In the genomic region with DNA sequence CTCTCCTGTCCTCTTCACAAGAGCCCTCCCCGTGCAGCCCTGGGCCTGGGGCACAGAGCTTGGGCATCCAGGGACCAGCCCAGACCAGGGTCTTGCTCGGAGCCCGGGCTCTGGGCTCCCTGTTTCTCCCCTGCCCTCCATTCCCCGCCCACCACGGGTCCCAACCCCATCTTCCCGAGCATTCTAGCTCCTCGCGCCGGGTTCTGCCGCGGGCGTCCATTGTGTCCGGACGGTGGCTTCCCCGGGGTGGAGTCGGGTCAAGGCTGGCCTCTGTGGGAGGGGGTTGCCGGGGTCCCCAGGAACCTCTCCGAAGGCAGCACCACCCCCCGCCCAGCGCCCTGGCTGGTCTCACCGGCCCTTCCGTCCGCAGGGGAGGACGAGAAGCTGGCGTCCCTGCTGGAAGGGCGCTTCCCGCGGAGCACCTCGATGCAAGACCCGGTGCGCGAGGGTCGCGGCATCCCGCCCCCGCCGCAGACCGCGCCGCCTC, we compare ENCODE assay signal across 19 cellular contexts. TPM values are rescaled to one million over a fixed set of nuclear protein-coding genes. Genes with fewer than 3 reads are reported as not detected.
DNase-seq lines count a peak whose midpoint lies in the region; TF ChIP-seq lines count a peak whose summit lies in the region.
"Had no signal": no experiment of that assay in that cellular context is flagged by ENCODE, and none has a peak within 500 bp of the region (broad histone marks: within the 10 kb centered on the region; RNA-seq: fewer than 3 reads in every experiment).

No MANE protein-coding gene starts in this region.

- no peak overlapping the region for H3K18ac ChIP-seq in trophoblast cell (ENCODE audit: low read length)

- H3K4me1 ChIP-seq in HUES64 (ENCODE audit: insufficient read depth, low read length) (no peaks in the 10 kb centered on the region), iPS-18a (ENCODE audit: control insufficient read depth, low read depth, low read length) (no peaks in the 10 kb centered on the region), trophoblast cell (ENCODE audit: control insufficient read depth in 1 of 2, insufficient read depth in 2 of 2, low read length in 2 of 2) (no peaks in the 10 kb centered on the region)
- H3K4me1 ChIP-seq: BE2C, SJCRH30 had no signal

- no peak overlapping the region for H4K8ac ChIP-seq in trophoblast cell (ENCODE audit: low read depth, low read length)

- H3K79me1 ChIP-seq in trophoblast cell (ENCODE audit: low read length) = no peaks in the 10 kb centered on the region

- no peak overlapping the region for H2BK12ac ChIP-seq in trophoblast cell (ENCODE audit: low read length)

- H3K36me3 ChIP-seq in HUES64 (ENCODE audit: insufficient read depth, low read length) (no peaks in the 10 kb centered on the region), iPS-18a (ENCODE audit: control insufficient read depth, low read depth, low read length) (no peaks in the 10 kb centered on the region), trophoblast cell (ENCODE audit: control insufficient read depth in 1 of 2, insufficient read depth in 2 of 2, low read length in 2 of 2) (no peaks in the 10 kb centered on the region)
- H3K36me3 ChIP-seq: BE2C, SJCRH30 had no signal

- WGBS in HUES64 = 7% methylated on average over 40 of the region's 40 CpGs
- WGBS in trophoblast cell (ENCODE audit: extremely low coverage, insufficient coverage, insufficient read length) = no CpG with 5 or more reads among the region's 40 CpGs

- H3K79me2 ChIP-seq in trophoblast cell (ENCODE audit: control insufficient read depth, insufficient read depth, low read length, poor library complexity) = no peaks in the 10 kb centered on the region

- no peak overlapping the region for H2AFZ ChIP-seq in trophoblast cell (ENCODE audit: insufficient read depth, low read length, poor library complexity)

- H2BK120ac ChIP-seq in trophoblast cell (ENCODE audit: insufficient read depth, low read length, poor library complexity) = no peak overlapping the region

- H3K27me3 ChIP-seq in HUES64 (ENCODE audit: insufficient read depth, low read length) (peaks cover 57% of the 10 kb centered on the region), iPS-18a (ENCODE audit: control insufficient read depth, insufficient read depth, low read length) (peaks cover 60% of the 10 kb centered on the region), trophoblast cell (ENCODE audit: insufficient read depth, low read length) (peaks cover 33% of the 10 kb centered on the region)

- DNase-seq in coronary artery (ENCODE audit: low spot score) (no peak), trophoblast cell (no peak), substantia nigra (lab: John Stamatoyannopoulos, UW) (no peak), NCI-H82 treated with DMSO at 0.1 percent for 48 hours (lab: John Stamatoyannopoulos, UW; ENCODE audit: unreplicated experiment) (no peak), cardiac septum (ENCODE audit: low spot score) (no peak)
- DNase-seq: BE2C; CD4-positive, alpha-beta memory T cell; DMS79 treated with DMSO at 0.1 percent for 48 hours; HFFc6; MM.1S; NCI-H1105 treated with DMSO at 0.1 percent for 48 hours; NCI-H2029; NCI-H524 treated with DMSO at 0.1 percent for 48 hours; OCI-M1; RPMI8226; SJCRH30 had no signal

- H3K27ac ChIP-seq in HUES64 (ENCODE audit: low read depth, low read length) = no peak overlapping the region
- H3K27ac ChIP-seq in coronary artery = no peak overlapping the region
- H3K27ac ChIP-seq in iPS-18a (ENCODE audit: low read length) = no peak overlapping the region
- H3K27ac ChIP-seq in trophoblast cell (ENCODE audit: low read depth, low read length) = no peak overlapping the region
- H3K27ac ChIP-seq in substantia nigra (ENCODE audit: low read depth, low read length, poor library complexity, severe bottlenecking) = no peak overlapping the region
- H3K27ac ChIP-seq: SJCRH30 had no signal

- no peak overlapping the region for H4K91ac ChIP-seq in trophoblast cell (ENCODE audit: low read depth, low read length)

- no peak overlapping the region for H4K12ac ChIP-seq in trophoblast cell (ENCODE audit: low read depth, low read length)

- intact Hi-C loops in cardiac septum (cut with DNase I) = no loop called here

- no peak overlapping the region for H3K14ac ChIP-seq in trophoblast cell (ENCODE audit: low read length)

- H2AK5ac ChIP-seq in trophoblast cell (ENCODE audit: low read length) = no peak overlapping the region

- H3K9ac ChIP-seq in HUES64 (ENCODE audit: low read depth, low read length) (0 out of 2 replicates have a peak overlapping the region, but pooled peaks have one; percentile 20), iPS-18a (ENCODE audit: low read length) (no peak overlapping the region), trophoblast cell (ENCODE audit: low read length) (no peak overlapping the region)

- H2BK5ac ChIP-seq in trophoblast cell (ENCODE audit: low read depth, low read length, poor library complexity) = no peak overlapping the region

- H3K9me3 ChIP-seq in HUES64 (ENCODE audit: insufficient read depth, low read depth, low read length) (no peaks in the 10 kb centered on the region), iPS-18a (ENCODE audit: control insufficient read depth, low read depth, low read length) (no peaks in the 10 kb centered on the region), trophoblast cell (ENCODE audit: insufficient read depth, low read depth, low read length) (peaks cover 11% of the 10 kb centered on the region)
- H3K9me3 ChIP-seq: BE2C, SJCRH30 had no signal

- H3K4me3 ChIP-seq in HUES64 (ENCODE audit: low read length) (peak overlapping the region; percentile 45; the same call in 1 of the 2 replicates), coronary artery (peak overlapping the region; percentile 40), iPS-18a (ENCODE audit: low read length) (peak overlapping the region; percentile 11), trophoblast cell (ENCODE audit: low read depth, low read length) (no peak overlapping the region)
- H3K4me3 ChIP-seq: SJCRH30 had no signal

- no peak for TF ChIP-seq CTCF in coronary artery (IDR thresholded peaks at IDR 0.05)

- H3K4ac ChIP-seq in trophoblast cell (ENCODE audit: low read depth, low read length) = no peak overlapping the region

- no peak overlapping the region for H3K23ac ChIP-seq in trophoblast cell (ENCODE audit: low read length)

- peak overlapping the region; percentile 52 for H3K4me2 ChIP-seq in trophoblast cell (ENCODE audit: low read length)

RNA-seq across cellular contexts. Expression of a gene that starts 18.1 kb away (rescaled TPM):
- not detected for polyA plus RNA-seq in HUES64 (2013, experiment 1 of 2)
- not detected for polyA plus RNA-seq in HUES64 (2013, experiment 2 of 2)
- polyA plus RNA-seq in trophoblast cell (2013) = 0.07 TPM in 1 of 2 replicates, not detected in the other
- total RNA-seq in cardiac septum = 0.40 TPM
- total RNA-seq: CD4-positive, alpha-beta memory T cell; HepG2; HFFc6; SJCRH30 had no signal
- polyA plus RNA-seq: CD4-positive, alpha-beta memory T cell had no signal

RNA-seq across cellular contexts. Expression of a gene that starts 47.2 kb away (rescaled TPM):
- polyA plus RNA-seq in HUES64 (2013, experiment 1 of 2) = 4.0 TPM
- 5.1 TPM for polyA plus RNA-seq in HUES64 (2013, experiment 2 of 2)
- polyA plus RNA-seq in trophoblast cell (2013) = 1.3 and 1.4 TPM in 2 replicates
- total RNA-seq in cardiac septum = 25.9 TPM
- total RNA-seq: CD4-positive, alpha-beta memory T cell had no signal
- polyA plus RNA-seq: CD4-positive, alpha-beta memory T cell had no signal
